8 cellular contexts compared by ENCODE assay signal in genomic region chr7:135169141-135169935, GRCh38. TPM values are rescaled to one million over a fixed set of nuclear protein-coding genes. Genes with fewer than 3 reads are reported as not detected.
DNase-seq lines count a peak whose midpoint lies in the region; ATAC-seq and TF ChIP-seq lines count a peak whose summit lies in the region.

No MANE protein-coding gene starts in this region.

- intact Hi-C loops in psoas muscle (cut with DNase I): loop anchor here (2.0 to 10.0 kb wide), 5 partner anchors 21 to 635 kb away; partner anchors contain the start of genes AGBL3 (in 2 of the 2), AKR1B15 (in 1 of the 2) and TMEM140 (in 1 of the 2)

- H3K4me1 ChIP-seq in psoas muscle: peaks cover 46% of the 10 kb centered on the region

- H3K27ac ChIP-seq in psoas muscle: peak overlapping the region; percentile 100

- peak; percentile 64 for TF ChIP-seq CTCF in HFF-Myc (IDR thresholded peaks at IDR 0.05; ENCODE audit: low read depth, low read length, missing control alignments)
- TF ChIP-seq CTCF in fibroblast of villous mesenchyme (IDR thresholded peaks at IDR 0.05; ENCODE audit: insufficient read depth, low read depth, low read length): peak; percentile 48
- peak; percentile 45 for TF ChIP-seq CTCF in psoas muscle (IDR thresholded peaks at IDR 0.05)

- H3K9me3 ChIP-seq in psoas muscle: no peaks in the 10 kb centered on the region

- H3K4me3 ChIP-seq in HFF-Myc (replicated peaks; ENCODE audit: low read depth, low read length) (peak overlapping the region; percentile 84), fibroblast of villous mesenchyme (ENCODE audit: low read depth, low read length) (peak overlapping the region; percentile 80), psoas muscle (peak overlapping the region; percentile 97)

- no peaks in the 10 kb centered on the region for H3K27me3 ChIP-seq in psoas muscle (ENCODE audit: insufficient read depth in 3 of 3, low read length in 2 of 3)

- ATAC-seq in psoas muscle: peak; percentile 9 to 30 (median 16)

- DNase-seq in SHP77 (lab: John Stamatoyannopoulos, UW) (peak; percentile 24 to 42), SHP77 treated with DMSO at 0.1 percent for 48 hours (lab: John Stamatoyannopoulos, UW) (no peak), HFF-Myc (ENCODE audit: extremely low read depth, low read depth) (no peak), MV-4-11 (lab: John Stamatoyannopoulos, UW) (peak; percentile 19), activated T-cell treated with anti-CD3 and anti-CD28 coated beads for 48 hours (ENCODE audit: low read depth) (peak; percentile 67), fibroblast of villous mesenchyme (ENCODE audit: low read depth) (peak; percentile 20), psoas muscle (peak; percentile 48 to 74), superior temporal gyrus (ENCODE audit: extremely low spot score) (no peak)

- 45 to 65% (median 47%) methylated on average over 11 of the region's 11 CpGs for WGBS in psoas muscle, 3 donors

- H3K36me3 ChIP-seq in psoas muscle (ENCODE audit: insufficient read depth in 1 of 2, low read depth in 1 of 2): peaks cover 0 to 34% of the 10 kb centered on the region in 2 donors

RNA-seq across cellular contexts. Expression of gene CYREN, which starts 1.2 kb away (rescaled TPM):
- total RNA-seq in fibroblast of villous mesenchyme (32.5 and 34.1 TPM in 2 replicates), psoas muscle (10 to 100 TPM; 20.6 to 29.4 (median 25.3) TPM)
- 10 to 100 TPM; 25.0 to 61.2 (median 46.3) TPM for polyA plus RNA-seq in psoas muscle

RNA-seq across cellular contexts. Expression of gene TMEM140, which starts 21.5 kb away (rescaled TPM):
- total RNA-seq in fibroblast of villous mesenchyme: 3.5 and 5.2 TPM in 2 replicates
- 100 to 1,000 TPM in 1 of 4 donors, 10 to 100 TPM in 3; 67.0 to 106 (median 74.0) TPM for total RNA-seq in psoas muscle
- 10 to 100 TPM; 25.4 to 62.1 (median 52.5) TPM for polyA plus RNA-seq in psoas muscle

RNA-seq across cellular contexts. Expression of gene WDR91, which starts 42.0 kb away (rescaled TPM):
- total RNA-seq in fibroblast of villous mesenchyme: 4.3 and 5.8 TPM in 2 replicates
- total RNA-seq in psoas muscle: 10 to 100 TPM in 1 of 4 donors, 1 to 10 TPM in 3; 4.8 to 23.6 (median 8.5) TPM
- 1 to 10 TPM; 2.7 to 4.0 (median 2.8) TPM for polyA plus RNA-seq in psoas muscle

Comparison
In these comparisons a context has a peak if more than half of its experiments do, and no peak if none do; other contexts are left out.
1. DNase-seq: peak in SHP77 (2 of 2), MV-4-11 (single experiment), activated T-cell treated with anti-CD3 and anti-CD28 coated beads for 48 hours (single experiment), fibroblast of villous mesenchyme (single experiment) and psoas muscle (2 of 2); none in SHP77 treated with DMSO at 0.1 percent for 48 hours (single experiment), HFF-Myc (single experiment) and superior temporal gyrus (single experiment).
2. RNA of gene TMEM140, which starts 21.5 kb away (total RNA-seq): 67.0 to 106 TPM in psoas muscle; 3.5 to 5.2 TPM in fibroblast of villous mesenchyme; every median in the first group is over 10 times any median in the second.
3. Peak in every context shown above with its lines, with median percentiles within 50 percentile points of each other: H3K4me3 ChIP-seq and CTCF ChIP-seq.